Comparison of ENCODE assay signal across 1 cellular context in genomic region chr1:52141513-52142219, GRCh38.
TF ChIP-seq lines count a peak whose summit lies in the region.

TSS of gene ZFYVE9 (plus strand) at chr1:52142089. CDS start at chr1:52233207, 91,118 bp downstream.

TF ChIP-seq in GM12878, 131 proteins besides CTCF, POLR2A, EP300 and RAD21 (continued from another document):
- TF ChIP-seq PRDM15 (CRISPR knock-in tag; IDR thresholded peaks at IDR 0.05) = no peak
